In genomic region chr2:47689118-47689517, GRCh38 we compare ENCODE assay signal across 8 cellular contexts.
DNase-seq lines count a peak whose midpoint lies in the region; ATAC-seq, FAIRE-seq and TF ChIP-seq lines count a peak whose summit lies in the region.
"Not testable (repeated sequence)": the region's sequence is repeated elsewhere in the genome, so short reads cannot be mapped to it uniquely, and the experiment has no call there.

No MANE protein-coding gene starts in this region.

- H3K9me3 Mint-ChIP-seq in stimulated activated memory B cell treated with anti-CD40 and anti-IgM and Interleukin-4, amounts not matched to agents 10 μg/mL and 1 μg/mL and 100 μg/mL, for 72 hours: not testable (repeated sequence)

- not testable (repeated sequence) for H3K36me3 Mint-ChIP-seq in stimulated activated memory B cell treated with anti-CD40 and anti-IgM and Interleukin-4, amounts not matched to agents 10 μg/mL and 1 μg/mL and 100 μg/mL, for 72 hours

- not testable (repeated sequence) for H3K27me3 Mint-ChIP-seq in stimulated activated memory B cell treated with anti-CD40 and anti-IgM and Interleukin-4, amounts not matched to agents 10 μg/mL and 1 μg/mL and 100 μg/mL, for 72 hours

- ATAC-seq in GM21723 (IDR thresholded peaks at IDR 0.05; ENCODE audit: unreplicated experiment) (peak; percentile 84), HG02884 (IDR thresholded peaks at IDR 0.05; ENCODE audit: unreplicated experiment) (peak; percentile 65), HG03280 (IDR thresholded peaks at IDR 0.05; ENCODE audit: unreplicated experiment) (peak; percentile 84)
- peak; percentile 47 for ATAC-seq in stimulated activated memory B cell treated with anti-CD40 and anti-IgM and Interleukin-4, amounts not matched to agents 10 μg/mL and 1 μg/mL and 100 μg/mL, for 72 hours

- peak overlapping the region; percentile 68 for H3K27ac Mint-ChIP-seq in stimulated activated memory B cell treated with anti-CD40 and anti-IgM and Interleukin-4, amounts not matched to agents 10 μg/mL and 1 μg/mL and 100 μg/mL, for 72 hours

- TF ChIP-seq POLR2A in GM12892 (IDR thresholded peaks at IDR 0.05; ENCODE audit: low read depth, low read length): not testable (repeated sequence)

- not testable (repeated sequence) for FAIRE-seq in GM12892 (lab: Jason Lieb, UNC)
- peak; percentile 90 for FAIRE-seq in GM19239 (lab: Jason Lieb, UNC)

- H3K4me3 Mint-ChIP-seq in stimulated activated memory B cell treated with anti-CD40 and anti-IgM and Interleukin-4, amounts not matched to agents 10 μg/mL and 1 μg/mL and 100 μg/mL, for 72 hours: peak overlapping the region; percentile 33

- DNase-seq in GM12892 (ENCODE audit: insufficient read length) (peak; percentile 34), GM19239 (ENCODE audit: insufficient read length, low spot score) (peak; percentile 26), NCI-H69 (lab: John Stamatoyannopoulos, UW) (peak; percentile 29), dermis blood vessel endothelial cell (peak; percentile 30)

- H3K4me1 Mint-ChIP-seq in stimulated activated memory B cell treated with anti-CD40 and anti-IgM and Interleukin-4, amounts not matched to agents 10 μg/mL and 1 μg/mL and 100 μg/mL, for 72 hours: peaks cover 25% of the 10 kb centered on the region

Comparison
In these comparisons a context has a peak if more than half of its experiments do, and no peak if none do; other contexts are left out.
1. Peak in every context shown above with its lines: DNase-seq and ATAC-seq.